Comparison of ENCODE assay signal across 15 cellular contexts in the genomic region with DNA sequence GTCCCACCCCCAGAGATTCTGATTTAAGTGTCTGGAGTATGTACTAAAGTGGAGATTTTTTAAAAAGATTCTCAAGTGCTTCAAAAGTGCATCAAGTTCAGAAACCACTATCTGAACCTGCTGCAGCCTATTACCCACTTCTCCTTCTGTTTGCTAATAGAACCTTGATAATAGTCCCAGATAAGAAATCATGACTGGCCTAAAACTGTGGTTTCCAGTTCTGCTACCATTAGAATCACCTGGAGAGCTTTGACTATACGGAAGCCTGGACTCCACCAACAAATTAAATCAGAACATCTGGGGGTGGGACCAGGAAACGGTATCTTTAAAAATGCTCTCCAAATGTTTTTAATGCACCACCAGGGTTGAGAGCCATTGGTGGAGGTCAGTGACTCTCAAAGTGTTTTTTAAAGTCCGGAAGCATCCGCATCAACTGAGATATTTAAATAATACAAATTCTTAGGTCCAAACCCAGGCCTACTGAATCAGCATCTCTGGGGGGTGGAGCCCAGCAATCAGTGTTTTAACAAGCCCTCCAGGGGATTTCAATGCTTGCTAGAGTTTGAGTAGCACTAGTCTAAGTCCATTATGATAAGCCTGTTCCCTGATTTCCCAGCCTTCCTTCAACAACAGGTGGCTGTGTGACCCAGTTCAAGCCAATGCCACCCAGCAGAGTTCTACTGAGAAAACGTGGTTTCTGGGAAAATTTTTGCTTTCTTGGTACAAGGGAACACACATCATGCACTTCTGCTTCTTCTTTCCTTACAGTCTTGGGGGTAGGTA.
"Had no signal": no experiment of that assay in that cellular context is flagged by ENCODE, and none has a peak within 500 bp of the region (broad histone marks: within the 10 kb centered on the region; RNA-seq: fewer than 3 reads in every experiment).

No MANE protein-coding gene starts in this region.

- H3K4me3 ChIP-seq: ovary, stomach, thoracic aorta, vagina had no signal

- H3K4me3 Mint-ChIP-seq: activated naive CD8-positive, alpha-beta T cell; activated T-cell treated with anti-CD3 and anti-CD28 coated beads, Interleukin-2, amount 50 U/mL, for 24 hours; immature natural killer cell; memory B cell; neural crest cell had no signal

- H3K27ac Mint-ChIP-seq: activated naive CD8-positive, alpha-beta T cell; activated T-cell treated with anti-CD3 and anti-CD28 coated beads, Interleukin-2, amount 50 U/mL, for 24 hours; immature natural killer cell; memory B cell had no signal

- ATAC-seq: activated CD4-positive, CD25-positive, alpha-beta regulatory T cell treated with anti-CD3 and anti-CD28 coated beads, Interleukin-2, amount 50 U/mL, for 24 hours; left cardiac atrium had no signal

- H3K4me1 ChIP-seq: vagina had no signal

- H3K9me3 ChIP-seq: ovary, stomach, thoracic aorta, vagina had no signal

- H3K27ac ChIP-seq: brain microvascular endothelial cell, ovary, stomach, thoracic aorta, vagina had no signal

- DNase-seq: activated effector memory CD4-positive, alpha-beta T cell treated with anti-CD3 and anti-CD28 coated beads, Interleukin-2, amount 50 U/mL, for 16 hours; activated T-cell treated with anti-CD3 and anti-CD28 coated beads, Interleukin-2, amount 50 U/mL, for 24 hours; brain microvascular endothelial cell; immature natural killer cell; left cardiac atrium; ovary; stimulated activated CD4-positive, alpha-beta T cell treated with anti-CD3 and anti-CD28 coated beads, Interleukin-15, amount 100 ng/mL, for 24 hours; stimulated activated CD4-positive, alpha-beta T cell treated with anti-CD3 and anti-CD28 coated beads, Interleukin-4, amount 100 ng/mL, for 24 hours; stomach had no signal

- H3K27me3 Mint-ChIP-seq: activated naive CD8-positive, alpha-beta T cell; activated T-cell treated with anti-CD3 and anti-CD28 coated beads, Interleukin-2, amount 50 U/mL, for 24 hours had no signal

- H3K27me3 ChIP-seq: brain microvascular endothelial cell, ovary, stomach, vagina had no signal

- H3K4me1 Mint-ChIP-seq: immature natural killer cell, neural crest cell had no signal

- H3K36me3 Mint-ChIP-seq: activated naive CD8-positive, alpha-beta T cell; immature natural killer cell; memory B cell had no signal

- H3K9me3 Mint-ChIP-seq: activated T-cell treated with anti-CD3 and anti-CD28 coated beads, Interleukin-2, amount 50 U/mL, for 24 hours; immature natural killer cell; memory B cell; neural crest cell had no signal

- H3K36me3 ChIP-seq: brain microvascular endothelial cell, ovary, stomach, thoracic aorta, vagina had no signal
